Comparison of ENCODE assay signal across 15 cellular contexts in genomic region chr18:24368749-24369148, GRCh38. TPM values are rescaled to one million over a fixed set of nuclear protein-coding genes. Genes with fewer than 3 reads are reported as not detected.
DNase-seq lines count a peak whose midpoint lies in the region; ATAC-seq and TF ChIP-seq lines count a peak whose summit lies in the region.
"Had no signal": no experiment of that assay in that cellular context is flagged by ENCODE, and none has a peak within 500 bp of the region (broad histone marks: within the 10 kb centered on the region; RNA-seq: fewer than 3 reads in every experiment).

No MANE protein-coding gene starts in this region.

- DNase-seq in DND-41 (no peak), HEK293T (ENCODE audit: extremely low spot score) (no peak), posterior vena cava (ENCODE audit: low spot score) (no peak), SK-N-DZ (ENCODE audit: low spot score) (no peak)
- DNase-seq in activated CD4-positive, alpha-beta T cell treated with anti-CD3 and anti-CD28 coated beads, Interleukin-2, amount 50 U/mL, for 24 hours (ENCODE audit: low read depth in 1 of 2, low spot score in 1 of 2), result peak; percentile 29 to 61
- DNase-seq in stimulated activated CD4-positive, alpha-beta T cell treated with anti-CD3 and anti-CD28 coated beads, Interleukin-1b, Interleukin-23, amount 100 ng/mL, for 4 hours (ENCODE audit: low read depth in 2 of 2), result peak; percentile 20 to 36
- DNase-seq: GF-D8, GOT3, heart left ventricle, mesenchymal stem cell, NCI-H1930, psoas muscle had no signal

- CTCF ChIA-PET in HEK293T (lab: Yijun Ruan, JAX), result interaction anchor here (0.6 to 1.4 kb wide), 2 partner anchors 22 to 120 kb away, joined by 3 read pairs; no protein-coding TSS in a partner anchor

- H3K27me3 Mint-ChIP-seq in dendritic cell treated with granulocyte-macrophage colony-stimulating factor and Interleukin-4, amounts not matched to agents 40 ng/mL and 50 ng/mL, for 4 days, result no peaks in the 10 kb centered on the region

- no peak overlapping the region for H3K4me3 Mint-ChIP-seq in dendritic cell treated with granulocyte-macrophage colony-stimulating factor and Interleukin-4, amounts not matched to agents 40 ng/mL and 50 ng/mL, for 4 days

- H3K4me2 ChIP-seq in DND-41 (ENCODE audit: insufficient read depth, low read length), result no peak overlapping the region

- no peaks in the 10 kb centered on the region for H3K36me3 ChIP-seq in DND-41 (ENCODE audit: insufficient read depth, low read length)

- H3K27me3 ChIP-seq in DND-41 (ENCODE audit: insufficient read depth, low read length, poor library complexity), result no peaks in the 10 kb centered on the region
- H3K27me3 ChIP-seq: heart left ventricle had no signal

- no peak overlapping the region for H3K9ac ChIP-seq in DND-41 (ENCODE audit: low read depth, low read length)

- H3K4me1 ChIP-seq in DND-41 (ENCODE audit: insufficient read depth, low read length), result no peaks in the 10 kb centered on the region
- H3K4me1 ChIP-seq: heart left ventricle, psoas muscle had no signal

- H3K36me3 Mint-ChIP-seq in dendritic cell treated with granulocyte-macrophage colony-stimulating factor and Interleukin-4, amounts not matched to agents 40 ng/mL and 50 ng/mL, for 4 days (ENCODE audit: low read depth), result peaks cover 80% of the 10 kb centered on the region

- no peak overlapping the region for H3K27ac ChIP-seq in DND-41 (ENCODE audit: low read length)
- H3K27ac ChIP-seq: heart left ventricle, psoas muscle had no signal

- peak overlapping the region; percentile 60 for H3K27ac Mint-ChIP-seq in dendritic cell treated with granulocyte-macrophage colony-stimulating factor and Interleukin-4, amounts not matched to agents 40 ng/mL and 50 ng/mL, for 4 days

- no peak overlapping the region for H2AFZ ChIP-seq in DND-41 (ENCODE audit: low read depth, low read length)

- POLR2A ChIA-PET in HEK293T (lab: Yijun Ruan, JAX), result no interaction called here

- no peak for TF ChIP-seq CTCF in DND-41 (IDR thresholded peaks at IDR 0.05; ENCODE audit: borderline replicate concordance, extremely low read depth, low read length, poor library complexity, severe bottlenecking)

- H3K4me3 ChIP-seq in DND-41 (ENCODE audit: low read depth in 1 of 2, low read length in 2 of 2), result no peak overlapping the region
- H3K4me3 ChIP-seq: heart left ventricle, psoas muscle had no signal

- H3K79me2 ChIP-seq in DND-41 (ENCODE audit: insufficient read depth, low read length), result no peaks in the 10 kb centered on the region

- intact Hi-C loops in dendritic cell treated with granulocyte-macrophage colony-stimulating factor and Interleukin-4, amounts not matched to agents 40 ng/mL and 50 ng/mL, for 4 days (cut with micrococcal nuclease), result loop anchor here (5.0 kb wide), 1 partner anchor 74 kb away; no protein-coding TSS in a partner anchor
- intact Hi-C loops in posterior vena cava (cut with DNase I), result no loop called here

- H3K4me1 Mint-ChIP-seq in dendritic cell treated with granulocyte-macrophage colony-stimulating factor and Interleukin-4, amounts not matched to agents 40 ng/mL and 50 ng/mL, for 4 days (ENCODE audit: low read depth), result peaks cover 51% of the 10 kb centered on the region

- no peaks in the 10 kb centered on the region for H3K9me3 ChIP-seq in DND-41 (ENCODE audit: insufficient read depth, low read length, severe bottlenecking)
- H3K9me3 ChIP-seq: heart left ventricle, psoas muscle had no signal

- no peaks in the 10 kb centered on the region for H3K9me3 Mint-ChIP-seq in dendritic cell treated with granulocyte-macrophage colony-stimulating factor and Interleukin-4, amounts not matched to agents 40 ng/mL and 50 ng/mL, for 4 days

- H4K20me1 ChIP-seq in DND-41 (ENCODE audit: insufficient read depth, low read length), result no peaks in the 10 kb centered on the region

- ATAC-seq in DND-41 (ENCODE audit: insufficient read depth, low read depth) (0 out of 3 replicates have a peak, but pooled peaks have one; percentile 27), HG02973 (IDR thresholded peaks at IDR 0.05; ENCODE audit: unreplicated experiment) (no peak)
- ATAC-seq: psoas muscle had no signal

TF ChIP-seq in HEK293T, 16 proteins besides CTCF, POLR2A, EP300 and RAD21:
- TF ChIP-seq HDGF (IDR thresholded peaks at IDR 0.05; ENCODE audit: borderline replicate concordance), result no peak
- TF ChIP-seq ZNF384 (IDR thresholded peaks at IDR 0.05), result no peak
- no peak for TF ChIP-seq ELF4 (IDR thresholded peaks at IDR 0.05)
- TF ChIP-seq FOXM1 (IDR thresholded peaks at IDR 0.05; ENCODE audit: borderline replicate concordance), result no peak

RNA-seq across cellular contexts. Expression of gene OSBPL1A, which starts 28.9 kb away (rescaled TPM):
- total RNA-seq in posterior vena cava, result 10 to 100 TPM; 51.0 to 57.3 TPM
- 43.1 and 44.5 TPM in 2 replicates for polyA plus RNA-seq in SK-N-DZ (2014; cell fraction: cytosol; rRNA removed)
- polyA plus RNA-seq in SK-N-DZ (2014; cell fraction: nucleus; rRNA removed), result 38.7 and 42.1 TPM in 2 replicates

RNA-seq across cellular contexts. Expression of gene IMPACT, which starts 57.7 kb away (rescaled TPM):
- 10 to 100 TPM; 27.8 to 34.8 TPM for total RNA-seq in posterior vena cava
- polyA plus RNA-seq in SK-N-DZ (2014; cell fraction: cytosol; rRNA removed), result 26.9 and 29.9 TPM in 2 replicates
- 14.9 and 16.6 TPM in 2 replicates for polyA plus RNA-seq in SK-N-DZ (2014; cell fraction: nucleus; rRNA removed)
- total RNA-seq: OCI-LY7 had no signal

Comparison
In these comparisons a context has a peak if more than half of its experiments do, and no peak if none do; other contexts are left out.
1. DNase-seq: peak in activated CD4-positive, alpha-beta T cell treated with anti-CD3 and anti-CD28 coated beads, Interleukin-2, amount 50 U/mL, for 24 hours (2 of 2) and stimulated activated CD4-positive, alpha-beta T cell treated with anti-CD3 and anti-CD28 coated beads, Interleukin-1b, Interleukin-23, amount 100 ng/mL, for 4 hours (2 of 2); none in DND-41 (single experiment), HEK293T (single experiment), posterior vena cava (single experiment) and SK-N-DZ (single experiment).